ENCODE assay signal across 14 cellular contexts in the genomic region with DNA sequence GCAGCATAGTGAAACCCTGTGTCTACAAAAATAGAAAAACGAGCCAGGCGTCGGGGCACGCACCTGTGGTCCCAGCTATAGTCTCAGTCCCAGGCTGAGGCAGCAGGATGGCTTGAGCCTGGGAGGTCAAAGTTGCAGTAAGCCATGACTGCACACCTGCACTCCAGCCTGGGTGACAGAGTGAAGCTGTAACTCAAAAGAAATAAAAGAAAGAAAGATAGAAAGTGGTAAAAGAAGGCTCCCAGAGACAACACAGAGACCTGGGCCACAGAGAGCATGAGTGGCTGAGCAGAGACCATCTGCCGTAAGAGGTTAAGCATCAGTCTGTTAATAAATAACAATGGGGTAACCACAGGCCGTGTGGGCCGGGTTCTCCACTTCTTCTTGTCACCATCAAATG. TPM values are rescaled to one million over a fixed set of nuclear protein-coding genes. Genes with fewer than 3 reads are reported as not detected.
DNase-seq lines count a peak whose midpoint lies in the region; ATAC-seq and FAIRE-seq lines count a peak whose summit lies in the region.
"Had no signal": no experiment of that assay in that cellular context is flagged by ENCODE, and none has a peak within 500 bp of the region (broad histone marks: within the 10 kb centered on the region; RNA-seq: fewer than 3 reads in every experiment).

No MANE protein-coding gene starts in this region.

- no peaks in the 10 kb centered on the region for H3K27me3 ChIP-seq in H7 (ENCODE audit: control insufficient read depth, insufficient read depth, low read length)
- H3K27me3 ChIP-seq: vagina had no signal

- H3K4me3 Mint-ChIP-seq in activated T-helper 17 cell treated with anti-CD3 and anti-CD28 coated beads, Interleukin-2, amount 50 U/mL, for 72 hours, result no peak overlapping the region
- H3K4me3 Mint-ChIP-seq: IgD-negative memory B cell had no signal

- H3K4me3 ChIP-seq in H7 (ENCODE audit: insufficient read depth, low read depth, low read length), result no peak overlapping the region
- H3K4me3 ChIP-seq: SK-N-MC, vagina had no signal

- H3K36me3 ChIP-seq in H7 (replicated peaks; ENCODE audit: control insufficient read depth, insufficient read depth, low read length), result no peaks in the 10 kb centered on the region; the same call in 1 of the 2 replicates

- DNase-seq in GM18507 (ENCODE audit: extremely low spot score, insufficient read length, low read depth) (peak; percentile 67), NCI-H524 (lab: John Stamatoyannopoulos, UW) (no peak), H7 (no peak), RKO (ENCODE audit: low spot score) (no peak), KG1 (lab: John Stamatoyannopoulos, UW) (no peak)
- DNase-seq: DMS79 treated with DMSO at 0.1 percent for 48 hours, mammary epithelial cell, nucleus accumbens had no signal

- FAIRE-seq in GM18507 (lab: Jason Lieb, UNC), result peak; percentile 99

- peak overlapping the region; percentile 31 for H3K27ac Mint-ChIP-seq in activated T-helper 17 cell treated with anti-CD3 and anti-CD28 coated beads, Interleukin-2, amount 50 U/mL, for 72 hours

- no peaks in the 10 kb centered on the region for H3K9me3 Mint-ChIP-seq in activated T-helper 17 cell treated with anti-CD3 and anti-CD28 coated beads, Interleukin-2, amount 50 U/mL, for 72 hours
- H3K9me3 Mint-ChIP-seq: IgD-negative memory B cell had no signal

- H3K36me3 Mint-ChIP-seq in activated T-helper 17 cell treated with anti-CD3 and anti-CD28 coated beads, Interleukin-2, amount 50 U/mL, for 72 hours (ENCODE audit: low read depth), result peaks cover 34% of the 10 kb centered on the region

- ATAC-seq in GM21390 (IDR thresholded peaks at IDR 0.05; ENCODE audit: unreplicated experiment), result peak; percentile 65
- ATAC-seq in HG03108 (IDR thresholded peaks at IDR 0.05; ENCODE audit: unreplicated experiment), result peak; percentile 75
- no peak for ATAC-seq in activated T-helper 17 cell treated with anti-CD3 and anti-CD28 coated beads, Interleukin-2, amount 50 U/mL, for 72 hours (replicated peaks)

- no peaks in the 10 kb centered on the region for H3K27me3 Mint-ChIP-seq in activated T-helper 17 cell treated with anti-CD3 and anti-CD28 coated beads, Interleukin-2, amount 50 U/mL, for 72 hours

- peaks cover 6% of the 10 kb centered on the region for H3K4me1 Mint-ChIP-seq in activated T-helper 17 cell treated with anti-CD3 and anti-CD28 coated beads, Interleukin-2, amount 50 U/mL, for 72 hours

RNA-seq across cellular contexts. Expression of gene HEXD, which starts 15.3 kb away (rescaled TPM):
- 10 to 100 TPM; 25.1 to 31.9 TPM for total RNA-seq in activated T-helper 17 cell treated with anti-CD3 and anti-CD28 coated beads, Interleukin-2, amount 50 U/mL, for 72 hours
- 16.6 and 24.6 TPM in 2 replicates for total RNA-seq in H7 (2014; rRNA removed; shearing (Covaris generic))

RNA-seq across cellular contexts. Expression of gene OGFOD3, which starts 15.5 kb away (rescaled TPM):
- total RNA-seq in activated T-helper 17 cell treated with anti-CD3 and anti-CD28 coated beads, Interleukin-2, amount 50 U/mL, for 72 hours, result 10 to 100 TPM; 16.2 to 20.7 TPM
- 26.2 and 28.6 TPM in 2 replicates for total RNA-seq in H7 (2014; rRNA removed; shearing (Covaris generic))

RNA-seq across cellular contexts. Expression of gene UTS2R, which starts 31.3 kb away (rescaled TPM):
- under 1 TPM in 1 of 2 donors, not detected in 1; 0.45 TPM for total RNA-seq in activated T-helper 17 cell treated with anti-CD3 and anti-CD28 coated beads, Interleukin-2, amount 50 U/mL, for 72 hours
- not detected in 2 replicates for total RNA-seq in H7 (2014; rRNA removed; shearing (Covaris generic))
- total RNA-seq: mammary epithelial cell, vagina had no signal

RNA-seq across cellular contexts. Expression of gene TEX19, which starts 43.8 kb away (rescaled TPM):
- under 1 TPM in 1 of 2 donors, not detected in 1; 0.28 TPM for total RNA-seq in activated T-helper 17 cell treated with anti-CD3 and anti-CD28 coated beads, Interleukin-2, amount 50 U/mL, for 72 hours
- 1.1 and 1.9 TPM in 2 replicates for total RNA-seq in H7 (2014; rRNA removed; shearing (Covaris generic))
- total RNA-seq: mammary epithelial cell, vagina had no signal

RNA-seq across cellular contexts. Expression of gene CYBC1, which starts 47.7 kb away (rescaled TPM):
- 100 to 1,000 TPM; 297 to 323 TPM for total RNA-seq in activated T-helper 17 cell treated with anti-CD3 and anti-CD28 coated beads, Interleukin-2, amount 50 U/mL, for 72 hours
- total RNA-seq in H7 (2014; rRNA removed; shearing (Covaris generic)), result 62.8 and 76.1 TPM in 2 replicates
